ENCODE assay signal across 8 cellular contexts in the genomic region with DNA sequence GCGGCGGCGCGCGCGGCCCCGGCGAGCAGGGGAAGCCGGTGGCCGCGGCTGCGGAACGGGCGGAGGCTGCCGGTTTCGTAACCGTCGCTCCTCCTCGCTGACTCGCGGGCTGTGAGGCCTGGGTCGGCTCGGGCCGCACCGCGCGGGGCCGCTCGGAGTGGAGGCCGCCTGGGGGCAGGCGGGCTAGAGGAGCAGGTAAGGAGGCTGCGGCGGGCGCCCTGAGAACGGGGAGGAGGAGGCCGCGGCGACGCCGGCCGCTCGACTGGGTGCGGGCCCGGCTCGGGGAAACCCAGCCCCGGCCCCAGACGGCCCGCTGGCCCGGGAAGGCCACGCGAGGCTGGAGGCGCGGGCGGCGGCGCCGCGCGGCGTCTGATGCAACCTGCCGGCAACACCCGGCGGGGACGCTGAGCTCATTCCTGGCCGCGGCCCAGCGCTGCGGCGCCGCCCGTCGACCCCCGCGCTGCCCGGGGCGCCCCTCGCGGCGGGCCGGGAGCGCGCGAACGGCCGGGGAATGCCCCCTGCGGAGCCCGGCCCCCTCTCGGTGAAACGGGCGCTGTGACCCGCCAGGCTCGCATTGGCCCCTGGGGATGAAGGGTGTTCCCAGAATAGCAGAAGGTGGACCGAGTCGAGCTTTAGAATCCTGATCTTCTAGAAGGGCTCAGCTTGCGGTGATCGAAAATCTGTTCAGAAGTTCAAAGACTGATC. TPM values are rescaled to one million over a fixed set of nuclear protein-coding genes. Genes with fewer than 3 reads are reported as not detected.
DNase-seq lines count a peak whose midpoint lies in the region; ATAC-seq, FAIRE-seq and TF ChIP-seq lines count a peak whose summit lies in the region.

A gene (plus strand): TSS at position 9 of the 705 bp plus-strand sequence. CDS start 5,531 bp downstream, outside the sequence.

- peaks cover 18 to 19% of the 10 kb centered on the region in 2 donors for H3K4me1 ChIP-seq in muscle layer of duodenum (ENCODE audit: control insufficient read depth in 1 of 2, insufficient read depth in 2 of 2, low read length in 2 of 2)

- POLR2A ChIA-PET in activated CD8-positive, alpha-beta memory T cell treated with anti-CD3 and anti-CD28 coated beads for 36 hours (lab: Charles Lee), result interaction anchor here (0.5 to 1.2 kb wide), 7 partner anchors 25 to 254 kb away, joined by 3 to 5 read pairs (median 3); a partner anchor contains a TSS

- ATAC-seq in HG02884 (IDR thresholded peaks at IDR 0.05; ENCODE audit: unreplicated experiment), result peak; percentile 41

- TF ChIP-seq CTCF in AG09309 (IDR thresholded peaks at IDR 0.05; ENCODE audit: control insufficient read depth, insufficient read depth, low read depth, low read length, missing control alignments), result no peak

- no peaks in the 10 kb centered on the region for H3K27me3 ChIP-seq in muscle layer of duodenum (ENCODE audit: low read depth, low read length)

- FAIRE-seq in GM18507 (lab: Jason Lieb, UNC), result peak; percentile 12

- H3K4me3 ChIP-seq in AG09309 (ENCODE audit: control insufficient read depth, low read depth, low read length) (peak within 1 kb of the TSS; percentile 57), muscle layer of duodenum (ENCODE audit: low read depth in 1 of 2, low read length in 2 of 2) (peak within 1 kb of the TSS; percentile 57 to 95)

- DNase-seq in AG09309 (ENCODE audit: low read depth) (no peak), GM18507 (ENCODE audit: extremely low spot score, insufficient read length, low read depth) (peak; percentile 29), NCI-H2171 (lab: John Stamatoyannopoulos, UW) (peak; percentile 58), epithelial cell of prostate (ENCODE audit: low read depth, low spot score) (no peak), substantia nigra (lab: John Stamatoyannopoulos, UW) (peak in 12 of 49 donors; percentile 23 to 85 (median 51))

- CTCF ChIA-PET in activated CD8-positive, alpha-beta memory T cell treated with anti-CD3 and anti-CD28 coated beads for 36 hours (lab: Charles Lee), result interaction anchor here (1.7 kb wide), 2 partner anchors 33 to 71 kb away, joined by 4 to 5 read pairs; a partner anchor contains a TSS

- H3K9me3 ChIP-seq in muscle layer of duodenum (ENCODE audit: control insufficient read depth in 1 of 2, low read length in 2 of 2), result no peaks in the 10 kb centered on the region

- peaks cover 0 to 2% of the 10 kb centered on the region in 2 donors for H3K36me3 ChIP-seq in muscle layer of duodenum (ENCODE audit: control insufficient read depth in 1 of 2, insufficient read depth in 2 of 2, low read length in 2 of 2)

- peak within 1 kb of the TSS; percentile 98 for H3K27ac ChIP-seq in epithelial cell of prostate
- peak within 1 kb of the TSS; percentile 78 for H3K27ac ChIP-seq in muscle layer of duodenum (ENCODE audit: low read length)
- H3K27ac ChIP-seq in substantia nigra (ENCODE audit: low read depth, low read length, poor library complexity, severe bottlenecking), result peak within 1 kb of the TSS; percentile 83

RNA-seq across cellular contexts. Expression of the gene that starts here (rescaled TPM):
- total RNA-seq in activated CD8-positive, alpha-beta memory T cell treated with anti-CD3 and anti-CD28 coated beads for 36 hours, result 10 to 100 TPM; 28.4 to 28.6 TPM

Comparison
In these comparisons a context has a peak if more than half of its experiments do, and no peak if none do; other contexts are left out.
1. DNase-seq: peak in GM18507 (single experiment) and NCI-H2171 (single experiment); none in AG09309 (single experiment) and epithelial cell of prostate (single experiment).
2. Peak in every context shown above with its lines, with median percentiles within 50 percentile points of each other: H3K27ac ChIP-seq.